Comparison of ENCODE assay signal across 2 cellular contexts in genomic region chr7:139566736-139567646, GRCh38.
TF ChIP-seq lines count a peak whose summit lies in the region.

No MANE protein-coding gene starts in this region.

TF ChIP-seq in GM23338, 12 proteins besides CTCF, POLR2A, EP300 and RAD21:
- TF ChIP-seq NANOG (IDR thresholded peaks at IDR 0.05; ENCODE audit: borderline replicate concordance) (no peak), JUNB (IDR thresholded peaks at IDR 0.05; ENCODE audit: unreplicated experiment) (no peak), EZH2 (IDR thresholded peaks at IDR 0.05; ENCODE audit: low read depth, unreplicated experiment) (no peak), POLR2AphosphoS5 (IDR thresholded peaks at IDR 0.05; ENCODE audit: low read depth) (no peak), CREB1 (CRISPR knock-in tag; IDR thresholded peaks at IDR 0.05; ENCODE audit: low read depth) (no peak), ETS1 (IDR thresholded peaks at IDR 0.05) (no peak), STAT1 (IDR thresholded peaks at IDR 0.05; ENCODE audit: unreplicated experiment) (no peak), ZNF114 (CRISPR knock-in tag; IDR thresholded peaks at IDR 0.05) (no peak), EZH2phosphoT487 (IDR thresholded peaks at IDR 0.05; ENCODE audit: unreplicated experiment) (no peak)
- TF ChIP-seq, protein P1, sequence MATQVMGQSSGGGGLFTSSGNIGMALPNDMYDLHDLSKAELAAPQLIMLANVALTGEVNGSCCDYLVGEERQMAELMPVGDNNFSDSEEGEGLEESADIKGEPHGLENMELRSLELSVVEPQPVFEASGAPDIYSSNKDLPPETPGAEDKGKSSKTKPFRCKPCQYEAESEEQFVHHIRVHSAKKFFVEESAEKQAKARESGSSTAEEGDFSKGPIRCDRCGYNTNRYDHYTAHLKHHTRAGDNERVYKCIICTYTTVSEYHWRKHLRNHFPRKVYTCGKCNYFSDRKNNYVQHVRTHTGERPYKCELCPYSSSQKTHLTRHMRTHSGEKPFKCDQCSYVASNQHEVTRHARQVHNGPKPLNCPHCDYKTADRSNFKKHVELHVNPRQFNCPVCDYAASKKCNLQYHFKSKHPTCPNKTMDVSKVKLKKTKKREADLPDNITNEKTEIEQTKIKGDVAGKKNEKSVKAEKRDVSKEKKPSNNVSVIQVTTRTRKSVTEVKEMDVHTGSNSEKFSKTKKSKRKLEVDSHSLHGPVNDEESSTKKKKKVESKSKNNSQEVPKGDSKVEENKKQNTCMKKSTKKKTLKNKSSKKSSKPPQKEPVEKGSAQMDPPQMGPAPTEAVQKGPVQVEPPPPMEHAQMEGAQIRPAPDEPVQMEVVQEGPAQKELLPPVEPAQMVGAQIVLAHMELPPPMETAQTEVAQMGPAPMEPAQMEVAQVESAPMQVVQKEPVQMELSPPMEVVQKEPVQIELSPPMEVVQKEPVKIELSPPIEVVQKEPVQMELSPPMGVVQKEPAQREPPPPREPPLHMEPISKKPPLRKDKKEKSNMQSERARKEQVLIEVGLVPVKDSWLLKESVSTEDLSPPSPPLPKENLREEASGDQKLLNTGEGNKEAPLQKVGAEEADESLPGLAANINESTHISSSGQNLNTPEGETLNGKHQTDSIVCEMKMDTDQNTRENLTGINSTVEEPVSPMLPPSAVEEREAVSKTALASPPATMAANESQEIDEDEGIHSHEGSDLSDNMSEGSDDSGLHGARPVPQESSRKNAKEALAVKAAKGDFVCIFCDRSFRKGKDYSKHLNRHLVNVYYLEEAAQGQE (IDR thresholded peaks at IDR 0.05; ENCODE audit: unreplicated experiment): no peak

TF ChIP-seq in K562, 482 proteins besides CTCF, POLR2A, EP300 and RAD21:
- TF ChIP-seq, protein P2, sequence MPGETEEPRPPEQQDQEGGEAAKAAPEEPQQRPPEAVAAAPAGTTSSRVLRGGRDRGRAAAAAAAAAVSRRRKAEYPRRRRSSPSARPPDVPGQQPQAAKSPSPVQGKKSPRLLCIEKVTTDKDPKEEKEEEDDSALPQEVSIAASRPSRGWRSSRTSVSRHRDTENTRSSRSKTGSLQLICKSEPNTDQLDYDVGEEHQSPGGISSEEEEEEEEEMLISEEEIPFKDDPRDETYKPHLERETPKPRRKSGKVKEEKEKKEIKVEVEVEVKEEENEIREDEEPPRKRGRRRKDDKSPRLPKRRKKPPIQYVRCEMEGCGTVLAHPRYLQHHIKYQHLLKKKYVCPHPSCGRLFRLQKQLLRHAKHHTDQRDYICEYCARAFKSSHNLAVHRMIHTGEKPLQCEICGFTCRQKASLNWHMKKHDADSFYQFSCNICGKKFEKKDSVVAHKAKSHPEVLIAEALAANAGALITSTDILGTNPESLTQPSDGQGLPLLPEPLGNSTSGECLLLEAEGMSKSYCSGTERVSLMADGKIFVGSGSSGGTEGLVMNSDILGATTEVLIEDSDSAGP (CRISPR knock-in tag; IDR thresholded peaks at IDR 0.05): no peak
- TF ChIP-seq PHB (CRISPR knock-in tag; IDR thresholded peaks at IDR 0.05) (no peak), HNRNPL (IDR thresholded peaks at IDR 0.05; ENCODE audit: low read depth, low read length) (no peak), TAF7 (tag; IDR thresholded peaks at IDR 0.05) (no peak), ZNF766 (CRISPR knock-in tag; conservative IDR thresholded peaks at IDR 0.05) (peak; percentile 57; the same call in 1 of the 2 replicates), FOXK1 (CRISPR knock-in tag; IDR thresholded peaks at IDR 0.05; ENCODE audit: borderline replicate concordance) (no peak), ZNF696 (CRISPR knock-in tag; conservative IDR thresholded peaks at IDR 0.05) (no peak), SMAD4 (CRISPR knock-in tag; conservative IDR thresholded peaks at IDR 0.05) (no peak), ZNF408 (CRISPR knock-in tag; IDR thresholded peaks at IDR 0.05; ENCODE audit: low read depth) (no peak), NFIX (CRISPR knock-in tag; IDR thresholded peaks at IDR 0.05; ENCODE audit: low read depth) (no peak), RBBP5 (IDR thresholded peaks at IDR 0.05; ENCODE audit: borderline replicate concordance, insufficient read depth, low read length, poor library complexity, severe bottlenecking) (peak; percentile 0), THRB (CRISPR knock-in tag; conservative IDR thresholded peaks at IDR 0.05) (no peak), ZBTB7A (IDR thresholded peaks at IDR 0.05; ENCODE audit: borderline replicate concordance, control insufficient read depth, low read depth, low read length) (0 out of 2 replicates have a peak, but pooled peaks have one; percentile 53), PHTF2 (CRISPR knock-in tag; IDR thresholded peaks at IDR 0.05) (no peak), MCM3 (IDR thresholded peaks at IDR 0.05) (no peak), CEBPB (tag; IDR thresholded peaks at IDR 0.05) (0 out of 2 replicates have a peak, but pooled peaks have one; percentile 10), ATF7 (IDR thresholded peaks at IDR 0.05) (0 out of 2 replicates have a peak, but pooled peaks have one; percentile 11), TAF9B (IDR thresholded peaks at IDR 0.05; ENCODE audit: partially characterized antibody) (no peak), ETS2 (tag; IDR thresholded peaks at IDR 0.05; ENCODE audit: borderline replicate concordance, poor library complexity, severe bottlenecking) (no peak), ZKSCAN8 (CRISPR knock-in tag; IDR thresholded peaks at IDR 0.05) (no peak), ZBTB2 (IDR thresholded peaks at IDR 0.05) (no peak), CEBPG (CRISPR knock-in tag; IDR thresholded peaks at IDR 0.05) (no peak), CEBPG (tag; conservative IDR thresholded peaks at IDR 0.05 in 1 of 2, IDR thresholded peaks at IDR 0.05 in 1 of 2) (peak in 1 of 2 experiments; percentile 56; a peak in 1 of 4 replicates), HMG20A (CRISPR knock-in tag; conservative IDR thresholded peaks at IDR 0.05) (no peak)
- TF ChIP-seq, protein P3, sequence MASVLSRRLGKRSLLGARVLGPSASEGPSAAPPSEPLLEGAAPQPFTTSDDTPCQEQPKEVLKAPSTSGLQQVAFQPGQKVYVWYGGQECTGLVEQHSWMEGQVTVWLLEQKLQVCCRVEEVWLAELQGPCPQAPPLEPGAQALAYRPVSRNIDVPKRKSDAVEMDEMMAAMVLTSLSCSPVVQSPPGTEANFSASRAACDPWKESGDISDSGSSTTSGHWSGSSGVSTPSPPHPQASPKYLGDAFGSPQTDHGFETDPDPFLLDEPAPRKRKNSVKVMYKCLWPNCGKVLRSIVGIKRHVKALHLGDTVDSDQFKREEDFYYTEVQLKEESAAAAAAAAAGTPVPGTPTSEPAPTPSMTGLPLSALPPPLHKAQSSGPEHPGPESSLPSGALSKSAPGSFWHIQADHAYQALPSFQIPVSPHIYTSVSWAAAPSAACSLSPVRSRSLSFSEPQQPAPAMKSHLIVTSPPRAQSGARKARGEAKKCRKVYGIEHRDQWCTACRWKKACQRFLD (CRISPR knock-in tag; IDR thresholded peaks at IDR 0.05): no peak
- TF ChIP-seq, protein P4, sequence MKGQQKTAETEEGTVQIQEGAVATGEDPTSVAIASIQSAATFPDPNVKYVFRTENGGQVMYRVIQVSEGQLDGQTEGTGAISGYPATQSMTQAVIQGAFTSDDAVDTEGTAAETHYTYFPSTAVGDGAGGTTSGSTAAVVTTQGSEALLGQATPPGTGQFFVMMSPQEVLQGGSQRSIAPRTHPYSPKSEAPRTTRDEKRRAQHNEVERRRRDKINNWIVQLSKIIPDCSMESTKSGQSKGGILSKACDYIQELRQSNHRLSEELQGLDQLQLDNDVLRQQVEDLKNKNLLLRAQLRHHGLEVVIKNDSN (CRISPR knock-in tag; IDR thresholded peaks at IDR 0.05): no peak
- TF ChIP-seq, protein P5, sequence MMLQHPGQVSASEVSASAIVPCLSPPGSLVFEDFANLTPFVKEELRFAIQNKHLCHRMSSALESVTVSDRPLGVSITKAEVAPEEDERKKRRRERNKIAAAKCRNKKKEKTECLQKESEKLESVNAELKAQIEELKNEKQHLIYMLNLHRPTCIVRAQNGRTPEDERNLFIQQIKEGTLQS (IDR thresholded peaks at IDR 0.05): peak; percentile 76
- TF ChIP-seq, protein P5 (CRISPR knock-in tag; conservative IDR thresholded peaks at IDR 0.05): no peak
